1 cellular context compared by ENCODE assay signal in genomic region chrX:7334253-7334935, GRCh38.
TF ChIP-seq lines count a peak whose summit lies in the region.

No MANE protein-coding gene starts in this region.

TF ChIP-seq in IMR-90, 13 proteins besides CTCF, POLR2A, EP300 and RAD21:
- TF ChIP-seq CEBPB (IDR thresholded peaks at IDR 0.05; ENCODE audit: low read depth, low read length): peak; percentile 79
- no peak for TF ChIP-seq MAFK (IDR thresholded peaks at IDR 0.05; ENCODE audit: low read depth, low read length)
- no peak for TF ChIP-seq RCOR1 (IDR thresholded peaks at IDR 0.05; ENCODE audit: insufficient replicate concordance, low read length)
- TF ChIP-seq RFX5 (IDR thresholded peaks at IDR 0.05; ENCODE audit: low read depth, low read length): no peak
- TF ChIP-seq USF2 (IDR thresholded peaks at IDR 0.05; ENCODE audit: low read depth, low read length): no peak
- peak; percentile 93 for TF ChIP-seq FOS (IDR thresholded peaks at IDR 0.05; ENCODE audit: low read depth, low read length)
- no peak for TF ChIP-seq MAZ (IDR thresholded peaks at IDR 0.05; ENCODE audit: borderline replicate concordance, low read depth, low read length)
- no peak for TF ChIP-seq SMC3 (IDR thresholded peaks at IDR 0.05; ENCODE audit: low read depth, low read length)
- TF ChIP-seq BHLHE40 (IDR thresholded peaks at IDR 0.05; ENCODE audit: low read depth, low read length): peak; percentile 45; the same call in 1 of the 2 replicates
- TF ChIP-seq CHD1 (IDR thresholded peaks at IDR 0.05; ENCODE audit: low read depth, low read length): no peak
- no peak for TF ChIP-seq MXI1 (IDR thresholded peaks at IDR 0.05; ENCODE audit: borderline replicate concordance, low read depth, low read length)
- TF ChIP-seq NFE2L2 (IDR thresholded peaks at IDR 0.05; ENCODE audit: low read depth, low read length): no peak
- no peak for TF ChIP-seq ELK1 (IDR thresholded peaks at IDR 0.05; ENCODE audit: borderline replicate concordance, low read depth, low read length)
